14 cellular contexts compared by ENCODE assay signal in genomic region chr1:30915491-30916230, GRCh38.
"Had no signal": no experiment of that assay in that cellular context is flagged by ENCODE, and none has a peak within 500 bp of the region (broad histone marks: within the 10 kb centered on the region; RNA-seq: fewer than 3 reads in every experiment).

No MANE protein-coding gene starts in this region.

- H3K27me3 Mint-ChIP-seq: activated naive CD4-positive, alpha-beta T cell treated with anti-CD3 and anti-CD28 coated beads, Interleukin-2, amount 50 U/mL, for 24 hours had no signal

- H3K27ac Mint-ChIP-seq: activated CD4-positive, alpha-beta T cell treated with anti-CD3 and anti-CD28 coated beads, Interleukin-2, amount 10 ng/mL, durations not matched to agents 24 days and 14 days; naive thymus-derived CD4-positive, alpha-beta T cell; stimulated activated naive CD8-positive, alpha-beta T cell treated with anti-CD3 and anti-CD28 coated beads, Interleukin-15, amount 100 ng/mL, for 72 hours; T-cell had no signal

- H3K4me1 ChIP-seq: testis had no signal

- H3K27me3 ChIP-seq: brain microvascular endothelial cell, hepatocyte, testis had no signal

- H2AFZ ChIP-seq: hepatocyte had no signal

- H3K4me3 Mint-ChIP-seq: activated CD4-positive, alpha-beta T cell treated with anti-CD3 and anti-CD28 coated beads, Interleukin-2, amount 10 ng/mL, durations not matched to agents 24 days and 14 days; activated naive CD4-positive, alpha-beta T cell treated with anti-CD3 and anti-CD28 coated beads, Interleukin-2, amount 50 U/mL, for 24 hours; naive thymus-derived CD4-positive, alpha-beta T cell; stimulated activated naive CD8-positive, alpha-beta T cell treated with anti-CD3 and anti-CD28 coated beads, Interleukin-15, amount 100 ng/mL, for 72 hours; T-cell had no signal

- H3K9me3 Mint-ChIP-seq: activated CD4-positive, alpha-beta T cell treated with anti-CD3 and anti-CD28 coated beads, Interleukin-2, amount 10 ng/mL, durations not matched to agents 24 days and 14 days; activated naive CD4-positive, alpha-beta T cell treated with anti-CD3 and anti-CD28 coated beads, Interleukin-2, amount 50 U/mL, for 24 hours; naive thymus-derived CD4-positive, alpha-beta T cell; stimulated activated naive CD8-positive, alpha-beta T cell treated with anti-CD3 and anti-CD28 coated beads, Interleukin-15, amount 100 ng/mL, for 72 hours; T-cell had no signal

- H3K79me2 ChIP-seq: hepatocyte had no signal

- H3K9me3 ChIP-seq: lower lobe of right lung, testis had no signal

- H3K36me3 Mint-ChIP-seq: activated naive CD4-positive, alpha-beta T cell treated with anti-CD3 and anti-CD28 coated beads, Interleukin-2, amount 50 U/mL, for 24 hours; naive thymus-derived CD4-positive, alpha-beta T cell; T-cell had no signal

- H3K36me3 ChIP-seq: brain microvascular endothelial cell, lower lobe of right lung had no signal

- H3K4me1 Mint-ChIP-seq: activated naive CD4-positive, alpha-beta T cell treated with anti-CD3 and anti-CD28 coated beads, Interleukin-2, amount 50 U/mL, for 24 hours had no signal

- H3K4me3 ChIP-seq: hepatocyte, lower lobe of right lung, SK-N-MC, testis had no signal

- ATAC-seq: lower lobe of right lung; naive thymus-derived CD4-positive, alpha-beta T cell; stimulated activated naive CD8-positive, alpha-beta T cell treated with anti-CD3 and anti-CD28 coated beads, Interleukin-15, amount 100 ng/mL, for 72 hours; T-cell had no signal

- H3K27ac ChIP-seq: brain microvascular endothelial cell, hepatocyte, lower lobe of right lung, SK-N-MC, testis had no signal

- DNase-seq: activated CD4-positive, alpha-beta T cell treated with anti-CD3 and anti-CD28 coated beads, Interleukin-2, amount 10 ng/mL, durations not matched to agents 24 days and 14 days; brain microvascular endothelial cell; cerebellar nuclear complex; lower lobe of right lung; naive thymus-derived CD4-positive, alpha-beta T cell; occipital lobe; stimulated activated CD4-positive, alpha-beta T cell treated with anti-CD3 and anti-CD28 coated beads, Interleukin-15, amount 100 ng/mL, for 24 hours; stimulated activated CD4-positive, alpha-beta T cell treated with anti-CD3 and anti-CD28 coated beads, Interleukin-4, amount 100 ng/mL, for 24 hours; stimulated activated naive CD8-positive, alpha-beta T cell treated with anti-CD3 and anti-CD28 coated beads, Interleukin-15, amount 100 ng/mL, for 72 hours; testis had no signal

- H3K4me2 ChIP-seq: hepatocyte had no signal
